ENCODE assay signal across 22 cellular contexts in genomic region chr1:237712808-237713207, GRCh38.
"Had no signal": no experiment of that assay in that cellular context is flagged by ENCODE, and none has a peak within 500 bp of the region (broad histone marks: within the 10 kb centered on the region; RNA-seq: fewer than 3 reads in every experiment).

No MANE protein-coding gene starts in this region.

- H3K9me3 Mint-ChIP-seq: nephron, type B pancreatic cell had no signal

- H3K4me1 ChIP-seq: gastroesophageal sphincter, lower lobe of right lung, stomach, uterus had no signal

- H3K4me3 ChIP-seq: esophagus muscularis mucosa, gastroesophageal sphincter, lower lobe of right lung, stomach, uterus had no signal

- H3K36me3 ChIP-seq: lower lobe of right lung, neutrophil, stomach, uterus had no signal

- H3K4me1 Mint-ChIP-seq: naive B cell, nephron had no signal

- H3K36me3 Mint-ChIP-seq: naive B cell had no signal

- H3K27me3 ChIP-seq: esophagus muscularis mucosa, gastroesophageal sphincter, neutrophil, stomach, uterus had no signal

- H3K27ac ChIP-seq: epithelial cell of prostate, esophagus muscularis mucosa, gastroesophageal sphincter, lower lobe of right lung, neutrophil, stomach, uterus had no signal

- H3K27ac Mint-ChIP-seq: dendritic cell treated with granulocyte-macrophage colony-stimulating factor and Interleukin-4, amounts not matched to agents 40 ng/mL and 50 ng/mL, for 4 days; effector memory CD8-positive, alpha-beta T cell; nephron; type B pancreatic cell had no signal

- H3K9me3 ChIP-seq: esophagus muscularis mucosa, gastroesophageal sphincter, lower lobe of right lung, neutrophil, stomach, uterus had no signal

- ATAC-seq: effector memory CD8-positive, alpha-beta T cell; gastroesophageal sphincter; left lobe of liver; lower lobe of right lung had no signal

- H3K4me3 Mint-ChIP-seq: dendritic cell treated with granulocyte-macrophage colony-stimulating factor and Interleukin-4, amounts not matched to agents 40 ng/mL and 50 ng/mL, for 4 days; effector memory CD8-positive, alpha-beta T cell; naive B cell; nephron; type B pancreatic cell had no signal

- DNase-seq: cerebellar nuclear complex; effector memory CD8-positive, alpha-beta T cell; foreskin fibroblast; hippocampal formation; kidney glomerular epithelial cell; lower lobe of right lung; mesenchymal stem cell; naive B cell; small intestine; stimulated activated CD4-positive, alpha-beta T cell treated with anti-CD3 and anti-CD28 coated beads, Interleukin-12 subunit alpha, Interleukin-12 subunit beta, amount 100 ng/mL, for 4 hours; stimulated activated naive CD4-positive, alpha-beta T cell; stomach; substantia nigra; uterus had no signal

- H3K27me3 Mint-ChIP-seq: dendritic cell treated with granulocyte-macrophage colony-stimulating factor and Interleukin-4, amounts not matched to agents 40 ng/mL and 50 ng/mL, for 4 days; effector memory CD8-positive, alpha-beta T cell; naive B cell; type B pancreatic cell had no signal
